In the genomic region with DNA sequence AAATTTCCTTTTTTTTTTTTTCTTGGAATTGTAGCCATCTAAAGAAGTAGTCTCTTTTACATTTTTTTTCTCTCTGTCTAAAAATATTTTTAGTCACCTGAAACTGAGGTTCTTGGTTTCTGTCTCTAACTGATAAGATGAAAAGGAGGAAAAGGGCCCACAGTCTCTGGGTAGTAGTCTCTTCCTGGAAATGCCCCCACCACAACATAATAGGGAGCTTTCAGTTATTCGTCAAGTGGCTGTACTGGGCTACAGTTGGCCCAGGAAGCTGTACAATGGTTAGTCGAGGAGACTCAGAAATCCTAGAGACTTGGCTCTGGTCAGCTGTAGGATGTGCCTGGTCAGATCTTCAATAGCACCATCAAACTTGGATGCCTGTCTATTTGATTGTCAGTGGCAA, we compare ENCODE assay signal across 31 cellular contexts.
"Had no signal": no experiment of that assay in that cellular context is flagged by ENCODE, and none has a peak within 500 bp of the region (broad histone marks: within the 10 kb centered on the region; RNA-seq: fewer than 3 reads in every experiment).

No MANE protein-coding gene starts in this region.

- H3K4me3 ChIP-seq: ascending aorta, cardiac muscle cell, colonic mucosa had no signal

- H3K36me3 ChIP-seq: ascending aorta, cardiac muscle cell, colonic mucosa, WERI-Rb-1 had no signal

- H3K27me3 ChIP-seq: ascending aorta, cardiac muscle cell, colonic mucosa had no signal

- H3K9me3 ChIP-seq: ascending aorta, colonic mucosa had no signal

- H3K4me1 ChIP-seq: ascending aorta, colonic mucosa had no signal

- DNase-seq: activated CD4-positive, alpha-beta memory T cell treated with anti-CD3 and anti-CD28 coated beads, Interleukin-2, amount 10 ng/mL, durations not matched to agents 7 days and 5 days; activated CD4-positive, alpha-beta T cell treated with anti-CD3 and anti-CD28 coated beads for 1 hour; activated CD4-positive, alpha-beta T cell treated with anti-CD3 and anti-CD28 coated beads for 36 hours; activated CD4-positive, alpha-beta T cell treated with anti-CD3 and anti-CD28 coated beads for 48 hours; activated CD4-positive, alpha-beta T cell treated with anti-CD3 and anti-CD28 coated beads, Interleukin-2, amount 10 ng/mL, durations not matched to agents 7 days and 5 days; activated CD4-positive, alpha-beta T cell treated with anti-CD3 and anti-CD28 coated beads, Interleukin-2, amount 50 U/mL, for 48 hours; activated CD4-positive, CD25-positive, alpha-beta regulatory T cell; activated CD8-positive, alpha-beta memory T cell treated with anti-CD3 and anti-CD28 coated beads for 24 hours; activated CD8-positive, alpha-beta memory T cell treated with anti-CD3 and anti-CD28 coated beads, Interleukin-2, amount 10 ng/mL, durations not matched to agents 7 days and 5 days; activated CD8-positive, alpha-beta memory T cell treated with anti-CD3 and anti-CD28 coated beads, Interleukin-2, amount 50 U/mL, for 48 hours; activated CD8-positive, alpha-beta T cell treated with anti-CD3 and anti-CD28 coated beads, Interleukin-2, amount 10 ng/mL, durations not matched to agents 7 days and 5 days; activated effector memory CD4-positive, alpha-beta T cell treated with Interleukin-2 at 50 U/mL for 16 hours; activated gamma-delta T cell; activated naive CD4-positive, alpha-beta T cell treated with anti-CD3 and anti-CD28 coated beads, Interleukin-2, amount 10 ng/mL, durations not matched to agents 7 days and 5 days; activated naive CD4-positive, alpha-beta T cell treated with Interleukin-2 at 50 U/mL for 16 hours; activated naive CD8-positive, alpha-beta T cell treated with anti-CD3 and anti-CD28 coated beads, Interleukin-2, amount 10 ng/mL, durations not matched to agents 7 days and 5 days; activated naive CD8-positive, alpha-beta T cell treated with anti-CD3 and anti-CD28 coated beads, Interleukin-2, amount 50 U/mL, for 24 hours; activated T-cell treated with anti-CD3 and anti-CD28 coated beads, Interleukin-2, amount 50 U/mL, for 24 hours; activated T-cell treated with anti-CD3 and anti-CD28 coated beads, Interleukin-2, amount 50 U/mL, for 48 hours; amygdala; anterior cingulate cortex; caudate nucleus; cerebellar nuclear complex; colonic mucosa; T-helper 2 cell; T-helper 9 cell; WERI-Rb-1 had no signal

- ATAC-seq: activated CD4-positive, alpha-beta T cell treated with anti-CD3 and anti-CD28 coated beads for 36 hours; activated CD4-positive, CD25-positive, alpha-beta regulatory T cell treated with anti-CD3 and anti-CD28 coated beads, Interleukin-2, amount 50 U/mL, for 24 hours; activated CD8-positive, alpha-beta memory T cell treated with anti-CD3 and anti-CD28 coated beads, Interleukin-2, amount 10 ng/mL, durations not matched to agents 7 days and 5 days; activated CD8-positive, alpha-beta T cell treated with anti-CD3 and anti-CD28 coated beads, Interleukin-2, amount 10 ng/mL, durations not matched to agents 7 days and 5 days; activated naive CD8-positive, alpha-beta T cell treated with anti-CD3 and anti-CD28 coated beads, Interleukin-2, amount 50 U/mL, for 24 hours; WTC11 had no signal

- H3K27ac ChIP-seq: ascending aorta, cardiac muscle cell, colonic mucosa, WERI-Rb-1 had no signal
